Comparison of ENCODE assay signal across 8 cellular contexts in genomic region chr2:61670591-61671503, GRCh38.
DNase-seq lines count a peak whose midpoint lies in the region; ATAC-seq and TF ChIP-seq lines count a peak whose summit lies in the region.

No MANE protein-coding gene starts in this region.

- no peak for TF ChIP-seq POLR2A in stomach (IDR thresholded peaks at IDR 0.05)

- CTCF ChIA-PET in MCF 10A (lab: Yijun Ruan, JAX): interaction anchor here (0.5 to 1.7 kb wide), 3 partner anchors 11 to 56 kb away, joined by 3 to 7 read pairs (median 4); no protein-coding TSS in a partner anchor

- TF ChIP-seq EP300 in stomach (IDR thresholded peaks at IDR 0.05): no peak

- no peaks in the 10 kb centered on the region for H3K27me3 ChIP-seq in stomach

- no TSS peak for BruUV-seq in MCF 10A (replicated peaks; lab: Mats Ljungman, UMichigan)

- H3K4me3 Mint-ChIP-seq in MCF 10A (ENCODE audit: unreplicated experiment): peak overlapping the region; percentile 42

- peak; percentile 70 for ATAC-seq in GM21515 (IDR thresholded peaks at IDR 0.05; ENCODE audit: unreplicated experiment)
- peak; percentile 94 for ATAC-seq in left colon
- ATAC-seq in HG03571 (IDR thresholded peaks at IDR 0.05; ENCODE audit: unreplicated experiment): no peak

- POLR2A ChIA-PET in MCF 10A (lab: Yijun Ruan, JAX): interaction anchor here (0.6 to 2.8 kb wide), 9 partner anchors 11 to 228 kb away, joined by 3 to 10 read pairs (median 4); partner anchors contain the start of genes FAM161A and XPO1

- peaks cover 10% of the 10 kb centered on the region for H3K4me1 Mint-ChIP-seq in MCF 10A (ENCODE audit: insufficient read depth, unreplicated experiment)

- intact Hi-C loops in MCF 10A (cut with micrococcal nuclease): no loop called here
- intact Hi-C loops in left colon (cut with DNase I, micrococcal nuclease): no loop called here
- intact Hi-C loops in stomach (cut with DNase I; ENCODE audit: low total_unique reads): no loop called here

- peak overlapping the region; percentile 66 to 94 (median 89) for H3K27ac ChIP-seq in stomach

- H3K4me3 ChIP-seq in stomach: peak overlapping the region; percentile 14 to 26 (median 24)

- DNase-seq in Daoy (ENCODE audit: low read depth) (peak; percentile 13), NAMALWA (ENCODE audit: low spot score) (peak; percentile 70), MCF 10A (ENCODE audit: unreplicated experiment) (peak; percentile 26), left colon (peak; percentile 31 to 43), stomach (peak; percentile 63), cerebellar nuclear complex (lab: John Stamatoyannopoulos, UW) (no peak)

- H3K27me3 Mint-ChIP-seq in MCF 10A (ENCODE audit: insufficient read depth, unreplicated experiment): no peaks in the 10 kb centered on the region

- H3K4me1 ChIP-seq in stomach: peaks cover 14 to 30% (median 25%) of the 10 kb centered on the region in 4 donors

- peaks cover 9% of the 10 kb centered on the region for H3K9me3 Mint-ChIP-seq in MCF 10A (ENCODE audit: unreplicated experiment)

- H3K36me3 ChIP-seq in stomach: no peaks in the 10 kb centered on the region

- H3K9me3 ChIP-seq in stomach: peaks cover 2 to 14% (median 10%) of the 10 kb centered on the region in 4 donors

- H3K27ac Mint-ChIP-seq in MCF 10A (ENCODE audit: low read depth, unreplicated experiment): peak overlapping the region; percentile 76

- H3K36me3 Mint-ChIP-seq in MCF 10A (ENCODE audit: insufficient read depth, unreplicated experiment): no peaks in the 10 kb centered on the region

- WGBS in stomach, 5 donors: 5 to 7% (median 6%) methylated on average over 3 of the region's 3 CpGs

- TF ChIP-seq CTCF in MCF 10A (IDR thresholded peaks at IDR 0.05; ENCODE audit: unreplicated experiment) (no peak), stomach (IDR thresholded peaks at IDR 0.05) (no peak)

Comparison
In these comparisons a context has a peak if more than half of its experiments do, and no peak if none do; other contexts are left out.
1. DNase-seq: peak in Daoy (single experiment), NAMALWA (single experiment), MCF 10A (single experiment), left colon (2 of 2) and stomach (single experiment); none in cerebellar nuclear complex (0 of 2).